8 cellular contexts compared by ENCODE assay signal in the genomic region with DNA sequence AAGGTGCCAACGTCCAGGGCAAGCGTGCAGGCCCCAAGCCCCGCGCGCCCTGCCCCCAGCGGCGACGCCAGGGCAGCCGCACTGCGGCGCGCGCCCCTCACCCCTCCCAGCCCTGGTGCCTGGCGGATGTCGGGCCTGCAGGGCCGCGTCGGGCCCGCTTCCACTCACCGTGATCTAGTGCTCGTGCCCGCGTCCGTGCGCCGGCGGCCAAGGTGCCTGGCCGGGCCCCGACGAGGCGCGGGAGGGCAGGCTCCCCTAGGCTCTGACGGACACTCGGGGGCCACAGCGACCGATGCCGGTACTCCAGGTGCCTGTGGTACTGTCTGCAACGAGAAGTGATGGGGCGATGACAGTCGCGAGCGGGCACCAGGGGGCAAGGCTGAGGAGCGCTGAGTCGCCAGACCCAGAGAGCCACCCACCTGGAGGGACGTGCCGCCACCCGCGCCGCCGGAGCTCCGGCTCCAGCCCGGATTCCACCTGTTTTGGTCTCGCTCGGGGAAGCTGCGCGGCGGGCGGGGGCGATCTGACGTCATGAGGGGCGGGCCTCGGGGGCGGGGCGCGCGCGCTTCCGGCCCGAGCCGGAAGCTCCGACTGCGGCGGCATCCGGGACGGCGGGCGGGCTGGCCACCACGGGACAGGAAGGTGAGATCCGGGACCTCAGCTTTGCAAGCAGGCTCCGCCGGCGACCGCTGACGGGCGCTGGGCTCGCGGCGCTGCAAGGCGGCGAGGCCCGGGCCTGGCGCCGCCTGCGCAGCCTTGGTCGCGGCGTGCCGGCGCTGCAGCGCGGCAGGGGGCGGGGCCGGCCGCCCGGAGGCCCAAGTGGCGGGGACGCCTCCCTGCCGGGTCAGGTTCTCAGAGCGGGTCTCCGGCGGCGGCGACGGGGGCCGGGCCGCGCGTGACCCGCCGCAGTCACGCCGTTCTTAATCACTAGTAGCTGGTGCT. TPM values are rescaled to one million over a fixed set of nuclear protein-coding genes. Genes with fewer than 3 reads are reported as not detected.
A peak's percentile ranks its signal among the peaks of the same experiment; 100 is the strongest.
DNase-seq lines count a peak whose midpoint lies in the region; ATAC-seq and TF ChIP-seq lines count a peak whose summit lies in the region.

TSS of gene LYSET (plus strand) at position 927 of the 942 bp plus-strand sequence. CDS start 89 bp downstream, outside the sequence.
TSS of gene MOAP1 (minus strand) at position 507 of the 942 bp plus-strand sequence. CDS start 655 bp downstream, outside the sequence.

- intact Hi-C loops in testis (cut with DNase I; ENCODE audit: low total_unique reads) = no loop called here

- H3K79me2 ChIP-seq in osteoblast (ENCODE audit: insufficient read depth, low read length) = peaks cover 45% of the 10 kb centered on the region

- H3K9ac ChIP-seq in ES-I3 (ENCODE audit: low read depth, low read length) = peak within 1 kb of the TSS; percentile 80

- DNase-seq in SJCRH30 (peak; percentile 84 to 86), germinal center (ENCODE audit: low spot score) (peak; percentile 91), osteoblast (ENCODE audit: insufficient read length, low spot score, missing footprints) (peak; percentile 98), testis (peak; percentile 91)
- DNase-seq in activated naive CD4-positive, alpha-beta T cell (lab: John Stamatoyannopoulos, UW) = peak; percentile 73 to 90 (median 80)

- H3K4me1 ChIP-seq in ES-I3 (ENCODE audit: insufficient read depth, low read length) (no peaks in the 10 kb centered on the region), SJCRH30 (0 out of 2 replicates have a peak, but pooled peaks cover 3% of the 10 kb centered on the region), osteoblast (ENCODE audit: insufficient read depth, low read length) (peaks cover 13% of the 10 kb centered on the region), testis (peaks cover 19% of the 10 kb centered on the region)

- TF ChIP-seq CTCF in osteoblast (IDR thresholded peaks at IDR 0.05; ENCODE audit: extremely low read depth, low read depth, low read length) (peak; percentile 10), testis (IDR thresholded peaks at IDR 0.05) (no peak)

- no peak for TF ChIP-seq POLR2A in testis (IDR thresholded peaks at IDR 0.05)

- H3K4me3 ChIP-seq in SJCRH30 (peak within 1 kb of the TSS; percentile 89), osteoblast (ENCODE audit: insufficient read depth, low read length) (peak within 1 kb of the TSS; percentile 95), testis (peak within 1 kb of the TSS; percentile 95 to 98)

- H3K36me3 ChIP-seq in ES-I3 (ENCODE audit: insufficient read depth, low read length) (peaks cover 3% of the 10 kb centered on the region), KOPT-K1 (ENCODE audit: insufficient read depth, low read length) (peaks cover 49% of the 10 kb centered on the region), SJCRH30 (peaks cover 6% of the 10 kb centered on the region; the same call in 1 of the 2 replicates), osteoblast (ENCODE audit: insufficient read depth, low read length) (peaks cover 8% of the 10 kb centered on the region), testis (ENCODE audit: low read depth, missing control alignments) (no peaks in the 10 kb centered on the region)

- peak within 1 kb of the TSS; percentile 83 for H3K27ac ChIP-seq in KOPT-K1 (ENCODE audit: low read depth, low read length, poor library complexity, severe bottlenecking)
- peak within 1 kb of the TSS; percentile 48; the same call in 1 of the 2 replicates for H3K27ac ChIP-seq in SJCRH30
- H3K27ac ChIP-seq in osteoblast (ENCODE audit: low read depth, low read length) = peak within 1 kb of the TSS; percentile 94
- H3K27ac ChIP-seq in testis = peak within 1 kb of the TSS; percentile 95 to 96

- ATAC-seq in GM21786 (IDR thresholded peaks at IDR 0.05; ENCODE audit: unreplicated experiment) = peak; percentile 80

- 0% methylated on average over 19 to 66 of the region's 122 CpGs for WGBS in testis, 2 donors

- H3K27me3 ChIP-seq in SJCRH30 (no peaks in the 10 kb centered on the region), osteoblast (ENCODE audit: insufficient read depth, low read length) (no peaks in the 10 kb centered on the region), testis (no peaks in the 10 kb centered on the region)

- H2AFZ ChIP-seq in osteoblast (ENCODE audit: low read length) = peak within 1 kb of the TSS; percentile 92

- peak within 1 kb of the TSS; percentile 99 for H3K4me2 ChIP-seq in osteoblast (ENCODE audit: insufficient read depth, low read length)

- peaks cover 9% of the 10 kb centered on the region for H4K20me1 ChIP-seq in osteoblast (ENCODE audit: insufficient read depth, low read length)

- H3K9me3 ChIP-seq in ES-I3 (ENCODE audit: control insufficient read depth, insufficient read depth, low read length) = no peaks in the 10 kb centered on the region
- no peaks in the 10 kb centered on the region for H3K9me3 ChIP-seq in KOPT-K1 (ENCODE audit: insufficient read depth, low read length, poor library complexity, severe bottlenecking)
- H3K9me3 ChIP-seq in SJCRH30 (replicated peaks) = no peaks in the 10 kb centered on the region
- H3K9me3 ChIP-seq in osteoblast (ENCODE audit: low read depth, low read length) = no peaks in the 10 kb centered on the region
- H3K9me3 ChIP-seq in testis = no peaks in the 10 kb centered on the region

RNA-seq across cellular contexts. Expression of gene LYSET, which starts in this region (rescaled TPM):
- 18.5 and 21.9 TPM in 2 replicates for total RNA-seq in SJCRH30 (2014; rRNA removed; shearing (Covaris generic))
- total RNA-seq in osteoblast (10.1 and 11.5 TPM in 2 replicates), testis (10 to 100 TPM; 11.9 to 15.2 TPM)
- 11.1 TPM for polyA plus RNA-seq in testis (ENCODE audit: insufficient read depth, low read depth, low replicate concordance)

RNA-seq across cellular contexts. Expression of gene MOAP1, which starts in this region (rescaled TPM):
- 20.9 and 21.6 TPM in 2 replicates for total RNA-seq in SJCRH30 (2014; rRNA removed; shearing (Covaris generic))
- total RNA-seq in osteoblast (16.6 and 18.3 TPM in 2 replicates), testis (10 to 100 TPM; 22.4 to 25.5 TPM)
- 22.6 TPM for polyA plus RNA-seq in testis (ENCODE audit: insufficient read depth, low read depth, low replicate concordance)

Comparison
In these comparisons a context has a peak if more than half of its experiments do, and no peak if none do; other contexts are left out.
1. Peak in every context shown above with its lines: DNase-seq, ATAC-seq, H3K4me3 ChIP-seq and H3K27ac ChIP-seq.